8 cellular contexts compared by ENCODE assay signal in genomic region chr10:110305767-110306451, GRCh38. TPM values are rescaled to one million over a fixed set of nuclear protein-coding genes. Genes with fewer than 3 reads are reported as not detected.
A peak's percentile ranks its signal among the peaks of the same experiment; 100 is the strongest.
DNase-seq lines count a peak whose midpoint lies in the region; ATAC-seq and TF ChIP-seq lines count a peak whose summit lies in the region.

No MANE protein-coding gene starts in this region.

- WGBS in heart right ventricle, 2 donors, result 56 to 58% methylated on average over 17 of the region's 17 CpGs

- H3K27ac ChIP-seq in RWPE1 (peak overlapping the region; percentile 97), heart right ventricle (peak overlapping the region in 9 of 10 donors; percentile 88 to 95 (median 93))

- H3K36me3 Mint-ChIP-seq in activated naive CD8-positive, alpha-beta T cell, result peaks cover 13% of the 10 kb centered on the region

- no peaks in the 10 kb centered on the region for H3K27me3 ChIP-seq in heart right ventricle

- H3K4me1 ChIP-seq in heart right ventricle, result peaks cover 4 to 61% (median 42%) of the 10 kb centered on the region in 9 donors

- no peaks in the 10 kb centered on the region for H3K9me3 Mint-ChIP-seq in activated naive CD8-positive, alpha-beta T cell (ENCODE audit: low read depth)

- POLR2A ChIA-PET in RWPE1 (lab: Yijun Ruan, JAX; ENCODE audit: low non-redundant PET), result no interaction called here

- intact Hi-C loops in heart right ventricle (cut with DNase I), result loop anchor here in 2 of 10 donors (1.0 to 5.0 kb wide), 2 partner anchors 241 to 566 kb away; partner anchors contain the start of gene PDCD4 (in 1 of the 2)

- peak overlapping the region; percentile 95 for H3K4me3 Mint-ChIP-seq in activated naive CD8-positive, alpha-beta T cell

- no peaks in the 10 kb centered on the region for H3K27me3 Mint-ChIP-seq in activated naive CD8-positive, alpha-beta T cell

- peak; percentile 86 for DNase-seq in EH (ENCODE audit: low read depth)
- peak; percentile 52 for DNase-seq in LNCaP clone FGC (ENCODE audit: low read depth)
- peak; percentile 83 for DNase-seq in RWPE1 (ENCODE audit: low spot score)
- peak in 1 of 2 donors; percentile 50 for DNase-seq in heart right ventricle
- DNase-seq in putamen (ENCODE audit: low spot score), result peak; percentile 74
- no peak for DNase-seq in GM19240 (ENCODE audit: insufficient read length, low spot score)

- ATAC-seq in GM21825 (IDR thresholded peaks at IDR 0.05; ENCODE audit: unreplicated experiment), result peak; percentile 43
- peak; percentile 14 to 59 (median 42) for ATAC-seq in heart right ventricle

- H3K27ac Mint-ChIP-seq in activated naive CD8-positive, alpha-beta T cell, result peak overlapping the region; percentile 98

- H3K4me3 ChIP-seq in LNCaP clone FGC (ENCODE audit: low read depth, low read length), result peak overlapping the region; percentile 67
- H3K4me3 ChIP-seq in heart right ventricle, result peak overlapping the region in 6 of 10 donors; percentile 84 to 92 (median 86)

- H3K4me1 Mint-ChIP-seq in activated naive CD8-positive, alpha-beta T cell (ENCODE audit: low read depth), result peaks cover 47% of the 10 kb centered on the region

- H3K9me3 ChIP-seq in heart right ventricle, result no peaks in the 10 kb centered on the region

- TF ChIP-seq CTCF in LNCaP clone FGC (IDR thresholded peaks at IDR 0.05; ENCODE audit: control insufficient read depth, extremely low read depth, insufficient read depth), result peak; percentile 72
- TF ChIP-seq CTCF in RWPE1 (conservative IDR thresholded peaks at IDR 0.05; ENCODE audit: low read depth), result peak; percentile 79
- TF ChIP-seq CTCF in heart right ventricle (IDR thresholded peaks at IDR 0.05), result peak; percentile 36 to 75 (median 61)

- H3K36me3 ChIP-seq in heart right ventricle, result peaks cover 0 to 25% (median 13%) of the 10 kb centered on the region in 9 donors

- CTCF ChIA-PET in RWPE1 (lab: Yijun Ruan, JAX), result interaction anchor here (0.5 to 2.5 kb wide), 17 partner anchors 91 to 1691 kb away, joined by 3 to 18 read pairs (median 4); no protein-coding TSS in a partner anchor

RNA-seq across cellular contexts. Expression of gene SMNDC1, which starts 1.2 kb away (rescaled TPM):
- total RNA-seq in heart right ventricle, result 10 to 100 TPM; 18.1 to 28.0 (median 22.4) TPM
- polyA plus RNA-seq in heart right ventricle, result 10 to 100 TPM; 10.1 to 11.0 TPM
